Comparison of ENCODE assay signal across 1 cellular context in genomic region chr9:129487658-129488483, GRCh38.
A peak's percentile ranks its signal among the peaks of the same experiment; 100 is the strongest.
TF ChIP-seq lines count a peak whose summit lies in the region.

No MANE protein-coding gene starts in this region.

TF ChIP-seq in HepG2, 621 proteins besides CTCF, POLR2A, EP300 and RAD21 (continued from another document):
- TF ChIP-seq, protein P1, sequence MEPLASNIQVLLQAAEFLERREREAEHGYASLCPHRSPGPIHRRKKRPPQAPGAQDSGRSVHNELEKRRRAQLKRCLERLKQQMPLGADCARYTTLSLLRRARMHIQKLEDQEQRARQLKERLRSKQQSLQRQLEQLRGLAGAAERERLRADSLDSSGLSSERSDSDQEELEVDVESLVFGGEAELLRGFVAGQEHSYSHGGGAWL (CRISPR knock-in tag; IDR thresholded peaks at IDR 0.05), result peak; percentile 44; the same call in 1 of the 2 replicates
- TF ChIP-seq CERS6 (CRISPR knock-in tag; IDR thresholded peaks at IDR 0.05) (no peak), HMGA1 (CRISPR knock-in tag; conservative IDR thresholded peaks at IDR 0.05) (no peak), HNRNPUL1 (IDR thresholded peaks at IDR 0.05; ENCODE audit: low read depth, low read length) (no peak), ZBTB7B (CRISPR knock-in tag; IDR thresholded peaks at IDR 0.05) (no peak), ZNF724P (CRISPR knock-in tag; IDR thresholded peaks at IDR 0.05; ENCODE audit: borderline replicate concordance) (0 out of 2 replicates have a peak, but pooled peaks have one; percentile 25), USF2 (IDR thresholded peaks at IDR 0.05; ENCODE audit: low read depth, low read length) (no peak), USF2 (CRISPR knock-in tag; IDR thresholded peaks at IDR 0.05; ENCODE audit: borderline replicate concordance) (no peak), TBX3 (IDR thresholded peaks at IDR 0.05; ENCODE audit: borderline replicate concordance) (no peak), FOSL1 (CRISPR knock-in tag; IDR thresholded peaks at IDR 0.05; ENCODE audit: borderline replicate concordance) (no peak), TBP (CRISPR knock-in tag; IDR thresholded peaks at IDR 0.05) (no peak), ZNF143 (CRISPR knock-in tag; IDR thresholded peaks at IDR 0.05) (no peak), ZNF329 (CRISPR knock-in tag; IDR thresholded peaks at IDR 0.05; ENCODE audit: low read depth) (no peak), REL (CRISPR knock-in tag; conservative IDR thresholded peaks at IDR 0.05) (no peak), CCDC6 (CRISPR knock-in tag; IDR thresholded peaks at IDR 0.05) (no peak), ZNF17 (CRISPR knock-in tag; IDR thresholded peaks at IDR 0.05) (no peak), NCOA1 (CRISPR knock-in tag; IDR thresholded peaks at IDR 0.05) (no peak), MBNL3 (CRISPR knock-in tag; conservative IDR thresholded peaks at IDR 0.05) (no peak), MTF2 (CRISPR knock-in tag; IDR thresholded peaks at IDR 0.05; ENCODE audit: borderline replicate concordance) (0 out of 2 replicates have a peak, but pooled peaks have one; percentile 29), MYPOP (CRISPR knock-in tag; IDR thresholded peaks at IDR 0.05) (0 out of 2 replicates have a peak, but pooled peaks have one; percentile 39), SIN3A (IDR thresholded peaks at IDR 0.05; ENCODE audit: borderline replicate concordance, low read depth, low read length) (peak; percentile 18; the same call in 1 of the 2 replicates), HHEX (CRISPR knock-in tag; IDR thresholded peaks at IDR 0.05) (no peak), SRSF9 (IDR thresholded peaks at IDR 0.05; ENCODE audit: borderline replicate concordance, insufficient read depth, low read depth, low read length, poor library complexity, severe bottlenecking) (no peak)
- TF ChIP-seq, protein P2, sequence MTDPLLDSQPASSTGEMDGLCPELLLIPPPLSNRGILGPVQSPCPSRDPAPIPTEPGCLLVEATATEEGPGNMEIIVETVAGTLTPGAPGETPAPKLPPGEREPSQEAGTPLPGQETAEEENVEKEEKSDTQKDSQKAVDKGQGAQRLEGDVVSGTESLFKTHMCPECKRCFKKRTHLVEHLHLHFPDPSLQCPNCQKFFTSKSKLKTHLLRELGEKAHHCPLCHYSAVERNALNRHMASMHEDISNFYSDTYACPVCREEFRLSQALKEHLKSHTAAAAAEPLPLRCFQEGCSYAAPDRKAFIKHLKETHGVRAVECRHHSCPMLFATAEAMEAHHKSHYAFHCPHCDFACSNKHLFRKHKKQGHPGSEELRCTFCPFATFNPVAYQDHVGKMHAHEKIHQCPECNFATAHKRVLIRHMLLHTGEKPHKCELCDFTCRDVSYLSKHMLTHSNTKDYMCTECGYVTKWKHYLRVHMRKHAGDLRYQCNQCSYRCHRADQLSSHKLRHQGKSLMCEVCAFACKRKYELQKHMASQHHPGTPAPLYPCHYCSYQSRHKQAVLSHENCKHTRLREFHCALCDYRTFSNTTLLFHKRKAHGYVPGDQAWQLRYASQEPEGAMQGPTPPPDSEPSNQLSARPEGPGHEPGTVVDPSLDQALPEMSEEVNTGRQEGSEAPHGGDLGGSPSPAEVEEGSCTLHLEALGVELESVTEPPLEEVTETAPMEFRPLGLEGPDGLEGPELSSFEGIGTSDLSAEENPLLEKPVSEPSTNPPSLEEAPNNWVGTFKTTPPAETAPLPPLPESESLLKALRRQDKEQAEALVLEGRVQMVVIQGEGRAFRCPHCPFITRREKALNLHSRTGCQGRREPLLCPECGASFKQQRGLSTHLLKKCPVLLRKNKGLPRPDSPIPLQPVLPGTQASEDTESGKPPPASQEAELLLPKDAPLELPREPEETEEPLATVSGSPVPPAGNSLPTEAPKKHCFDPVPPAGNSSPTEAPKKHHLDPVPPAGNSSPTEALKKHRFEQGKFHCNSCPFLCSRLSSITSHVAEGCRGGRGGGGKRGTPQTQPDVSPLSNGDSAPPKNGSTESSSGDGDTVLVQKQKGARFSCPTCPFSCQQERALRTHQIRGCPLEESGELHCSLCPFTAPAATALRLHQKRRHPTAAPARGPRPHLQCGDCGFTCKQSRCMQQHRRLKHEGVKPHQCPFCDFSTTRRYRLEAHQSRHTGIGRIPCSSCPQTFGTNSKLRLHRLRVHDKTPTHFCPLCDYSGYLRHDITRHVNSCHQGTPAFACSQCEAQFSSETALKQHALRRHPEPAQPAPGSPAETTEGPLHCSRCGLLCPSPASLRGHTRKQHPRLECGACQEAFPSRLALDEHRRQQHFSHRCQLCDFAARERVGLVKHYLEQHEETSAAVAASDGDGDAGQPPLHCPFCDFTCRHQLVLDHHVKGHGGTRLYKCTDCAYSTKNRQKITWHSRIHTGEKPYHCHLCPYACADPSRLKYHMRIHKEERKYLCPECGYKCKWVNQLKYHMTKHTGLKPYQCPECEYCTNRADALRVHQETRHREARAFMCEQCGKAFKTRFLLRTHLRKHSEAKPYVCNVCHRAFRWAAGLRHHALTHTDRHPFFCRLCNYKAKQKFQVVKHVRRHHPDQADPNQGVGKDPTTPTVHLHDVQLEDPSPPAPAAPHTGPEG (CRISPR knock-in tag; IDR thresholded peaks at IDR 0.05), result no peak
- TF ChIP-seq, protein P3, sequence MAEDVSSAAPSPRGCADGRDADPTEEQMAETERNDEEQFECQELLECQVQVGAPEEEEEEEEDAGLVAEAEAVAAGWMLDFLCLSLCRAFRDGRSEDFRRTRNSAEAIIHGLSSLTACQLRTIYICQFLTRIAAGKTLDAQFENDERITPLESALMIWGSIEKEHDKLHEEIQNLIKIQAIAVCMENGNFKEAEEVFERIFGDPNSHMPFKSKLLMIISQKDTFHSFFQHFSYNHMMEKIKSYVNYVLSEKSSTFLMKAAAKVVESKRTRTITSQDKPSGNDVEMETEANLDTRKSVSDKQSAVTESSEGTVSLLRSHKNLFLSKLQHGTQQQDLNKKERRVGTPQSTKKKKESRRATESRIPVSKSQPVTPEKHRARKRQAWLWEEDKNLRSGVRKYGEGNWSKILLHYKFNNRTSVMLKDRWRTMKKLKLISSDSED (CRISPR knock-in tag; IDR thresholded peaks at IDR 0.05), result no peak
